ENCODE assay signal across 23 cellular contexts in the genomic region with DNA sequence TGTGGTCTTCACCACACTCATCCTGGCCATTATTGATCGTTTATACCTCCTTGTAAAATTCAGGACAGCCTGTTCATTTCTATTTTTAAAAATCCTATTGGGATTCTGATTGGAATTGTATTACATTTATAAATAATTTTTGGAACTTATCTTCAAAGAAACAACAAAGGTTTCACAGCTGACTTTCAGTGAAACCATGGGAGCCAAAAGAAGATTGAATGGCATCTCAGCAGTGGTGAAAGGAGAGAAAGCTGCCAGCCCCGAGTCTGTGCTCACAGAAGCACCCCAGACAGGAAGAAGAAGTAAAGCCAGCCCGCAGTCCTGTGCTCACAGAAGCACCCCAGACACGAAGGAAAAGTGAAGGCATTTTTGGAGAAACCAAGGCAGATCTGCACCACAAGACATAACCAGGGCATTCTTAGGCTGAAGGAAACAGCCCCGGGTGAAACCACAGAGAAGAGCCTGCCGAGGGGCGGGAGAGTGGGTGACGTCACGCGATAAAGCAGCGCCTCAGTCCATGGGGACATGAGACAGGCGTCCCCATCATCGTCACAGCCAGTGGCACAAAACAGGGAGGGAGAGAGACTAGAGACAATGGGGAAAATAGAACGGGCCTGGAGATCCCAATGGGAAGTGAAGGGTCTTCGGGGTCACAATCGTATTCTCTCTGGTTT.
"Had no signal": no experiment of that assay in that cellular context is flagged by ENCODE, and none has a peak within 500 bp of the region (broad histone marks: within the 10 kb centered on the region; RNA-seq: fewer than 3 reads in every experiment).

No MANE protein-coding gene starts in this region.

- H3K36me3 ChIP-seq: adrenal gland, esophagus squamous epithelium, lower lobe of right lung, stomach had no signal

- H3K4me3 ChIP-seq: adrenal gland, esophagus squamous epithelium, lower lobe of right lung, psoas muscle, stomach had no signal

- H3K4me1 ChIP-seq: adrenal gland, lower lobe of right lung, psoas muscle had no signal

- ATAC-seq: activated CD8-positive, alpha-beta T cell treated with anti-CD3 and anti-CD28 coated beads for 36 hours; activated T-cell treated with anti-CD3 and anti-CD28 coated beads, Interleukin-2, amount 50 U/mL, for 72 hours; left cardiac atrium; psoas muscle had no signal

- H3K9me3 ChIP-seq: adrenal gland, lower lobe of right lung, psoas muscle had no signal

- H3K27ac ChIP-seq: adrenal gland, esophagus squamous epithelium, lower lobe of right lung, psoas muscle, SK-N-MC, stomach had no signal

- DNase-seq: activated B cell treated with CpG ODN at 0.5 μM for 24 hours; activated CD4-positive, alpha-beta T cell treated with anti-CD3 and anti-CD28 coated beads for 4 hours; activated CD8-positive, alpha-beta T cell treated with anti-CD3 and anti-CD28 coated beads for 36 hours; activated effector memory CD4-positive, alpha-beta T cell treated with anti-CD3 and anti-CD28 coated beads, Interleukin-2, amount 50 U/mL, for 16 hours; activated T-cell treated with anti-CD3 and anti-CD28 coated beads, Interleukin-2, amount 50 U/mL, for 72 hours; cerebellar nuclear complex; effector CD8-positive, alpha-beta T cell; esophagus squamous epithelium; hippocampal formation; left cardiac atrium; lower lobe of right lung; nephron progenitor cell; occipital lobe; psoas muscle; right cardiac atrium; stimulated activated CD4-positive, alpha-beta T cell treated with anti-CD3 and anti-CD28 coated beads, Interleukin-4, amount 100 ng/mL, for 24 hours; stomach had no signal

- FAIRE-seq: bronchial epithelial cell, endothelial cell of umbilical vein, islet of Langerhans, TTC549 had no signal
